Comparison of ENCODE assay signal across 15 cellular contexts in genomic region chr12:54173906-54174471, GRCh38. TPM values are rescaled to one million over a fixed set of nuclear protein-coding genes. Genes with fewer than 3 reads are reported as not detected.
DNase-seq lines count a peak whose midpoint lies in the region; ATAC-seq and TF ChIP-seq lines count a peak whose summit lies in the region.
"Had no signal": no experiment of that assay in that cellular context is flagged by ENCODE, and none has a peak within 500 bp of the region (broad histone marks: within the 10 kb centered on the region; RNA-seq: fewer than 3 reads in every experiment).

No MANE protein-coding gene starts in this region.

- H3K27me3 Mint-ChIP-seq in stimulated activated naive CD8-positive, alpha-beta T cell treated with anti-CD3 and anti-CD28 coated beads, Interleukin-15, amount 100 ng/mL, for 72 hours: no peaks in the 10 kb centered on the region
- H3K27me3 Mint-ChIP-seq: stimulated activated naive CD8-positive, alpha-beta T cell treated with anti-CD3 and anti-CD28 coated beads, Interleukin-15, Interleukin-2, amounts not matched to agents 100 ng/mL and 50 ng/mL, for 24 hours had no signal

- H3K27ac Mint-ChIP-seq in activated naive CD4-positive, alpha-beta T cell treated with anti-CD3 and anti-CD28 coated beads, Interleukin-2, amount 50 U/mL, for 72 hours: no peak overlapping the region
- no peak overlapping the region for H3K27ac Mint-ChIP-seq in stimulated activated naive CD8-positive, alpha-beta T cell treated with anti-CD3 and anti-CD28 coated beads, Interleukin-15, amount 100 ng/mL, for 72 hours
- H3K27ac Mint-ChIP-seq: activated T-helper 2 cell treated with anti-CD3 and anti-CD28 coated beads, Interferon-gamma antibody, Interleukin-2, Interleukin-4, amounts not matched to agents 10 μg/mL and 5 μg/mL and 100 μg/mL, durations not matched to agents 14 hours and 24 hours and 36 hours; stimulated activated naive CD8-positive, alpha-beta T cell treated with anti-CD3 and anti-CD28 coated beads, Interleukin-15, Interleukin-2, amounts not matched to agents 100 ng/mL and 50 ng/mL, for 24 hours; T-cell had no signal

- H3K4me3 Mint-ChIP-seq in stimulated activated naive CD8-positive, alpha-beta T cell treated with anti-CD3 and anti-CD28 coated beads, Interleukin-15, amount 100 ng/mL, for 72 hours: no peak overlapping the region
- H3K4me3 Mint-ChIP-seq: stimulated activated naive CD8-positive, alpha-beta T cell treated with anti-CD3 and anti-CD28 coated beads, Interleukin-15, Interleukin-2, amounts not matched to agents 100 ng/mL and 50 ng/mL, for 24 hours; T-cell had no signal

- no peak overlapping the region for H3K27ac ChIP-seq in hepatocyte
- no peak overlapping the region for H3K27ac ChIP-seq in spleen
- H3K27ac ChIP-seq: brain microvascular endothelial cell, heart left ventricle had no signal

- H3K36me3 Mint-ChIP-seq in activated naive CD4-positive, alpha-beta T cell treated with anti-CD3 and anti-CD28 coated beads, Interleukin-2, amount 50 U/mL, for 72 hours: no peaks in the 10 kb centered on the region

- H3K4me1 ChIP-seq in hepatocyte (ENCODE audit: insufficient read depth): peaks cover 13% of the 10 kb centered on the region
- H3K4me1 ChIP-seq in spleen: peaks cover 0 to 25% (median 11%) of the 10 kb centered on the region in 6 donors

- H3K4me3 ChIP-seq in hepatocyte (no peak overlapping the region), spleen (peak overlapping the region in 1 of 8 donors; percentile 59)

- peaks cover 5% of the 10 kb centered on the region for H3K4me1 Mint-ChIP-seq in stimulated activated naive CD8-positive, alpha-beta T cell treated with anti-CD3 and anti-CD28 coated beads, Interleukin-15, amount 100 ng/mL, for 72 hours

- intact Hi-C loops in spleen (cut with DNase I; ENCODE audit: low total_unique reads): no loop called here

- ATAC-seq in activated naive CD4-positive, alpha-beta T cell treated with anti-CD3 and anti-CD28 coated beads, Interleukin-2, amount 50 U/mL, for 72 hours: peak; percentile 57 to 84
- ATAC-seq in stimulated activated naive CD8-positive, alpha-beta T cell treated with anti-CD3 and anti-CD28 coated beads, Interleukin-15, amount 100 ng/mL, for 72 hours: peak; percentile 18
- ATAC-seq in GM19023 (IDR thresholded peaks at IDR 0.05; ENCODE audit: unreplicated experiment) (no peak), GM21717 (IDR thresholded peaks at IDR 0.05; ENCODE audit: unreplicated experiment) (no peak)

- H3K27me3 ChIP-seq in hepatocyte (peaks cover 35% of the 10 kb centered on the region), spleen (replicated peaks in 1 of 7) (peaks cover 0 to 54% (median 27%) of the 10 kb centered on the region in 7 donors)

- H3K79me2 ChIP-seq in hepatocyte: no peaks in the 10 kb centered on the region

- peak overlapping the region; percentile 98 for H3K4me2 ChIP-seq in hepatocyte

- H2AFZ ChIP-seq in hepatocyte: peak overlapping the region; percentile 64

- DNase-seq in activated naive CD4-positive, alpha-beta T cell treated with anti-CD3 and anti-CD28 coated beads, Interleukin-2, amount 50 U/mL, for 72 hours (ENCODE audit: low spot score in 2 of 2): no peak
- DNase-seq in activated naive CD4-positive, alpha-beta T cell (lab: John Stamatoyannopoulos, UW): no peak
- DNase-seq in NCI-H748 treated with DMSO at 0.1 percent for 48 hours (lab: John Stamatoyannopoulos, UW) (peak; percentile 20), hepatocyte (ENCODE audit: low spot score) (no peak), spleen (no peak)
- DNase-seq in stimulated activated naive CD8-positive, alpha-beta T cell treated with anti-CD3 and anti-CD28 coated beads, Interleukin-15, amount 100 ng/mL, for 72 hours: no peak
- DNase-seq: activated CD4-positive, alpha-beta T cell treated with anti-CD3 and anti-CD28 coated beads for 1 hour; brain microvascular endothelial cell; NK-92 treated with Interleukin-12 subunit alpha and Interleukin-12 subunit beta, amount 100 ng/mL, for 24 hours had no signal

- H3K9me3 ChIP-seq in hepatocyte (ENCODE audit: low read depth) (no peaks in the 10 kb centered on the region), spleen (no peaks in the 10 kb centered on the region)
- H3K9me3 ChIP-seq: heart left ventricle had no signal

- TF ChIP-seq POLR2A in spleen (IDR thresholded peaks at IDR 0.05): no peak

- H3K9me3 Mint-ChIP-seq in activated naive CD4-positive, alpha-beta T cell treated with anti-CD3 and anti-CD28 coated beads, Interleukin-2, amount 50 U/mL, for 72 hours: no peaks in the 10 kb centered on the region
- H3K9me3 Mint-ChIP-seq in stimulated activated naive CD8-positive, alpha-beta T cell treated with anti-CD3 and anti-CD28 coated beads, Interleukin-15, amount 100 ng/mL, for 72 hours: no peaks in the 10 kb centered on the region
- H3K9me3 Mint-ChIP-seq: activated T-helper 2 cell treated with anti-CD3 and anti-CD28 coated beads, Interferon-gamma antibody, Interleukin-2, Interleukin-4, amounts not matched to agents 10 μg/mL and 5 μg/mL and 100 μg/mL, durations not matched to agents 14 hours and 24 hours and 36 hours; stimulated activated naive CD8-positive, alpha-beta T cell treated with anti-CD3 and anti-CD28 coated beads, Interleukin-15, Interleukin-2, amounts not matched to agents 100 ng/mL and 50 ng/mL, for 24 hours; T-cell had no signal

- H4K20me1 ChIP-seq in hepatocyte (ENCODE audit: insufficient read depth, poor library complexity, severe bottlenecking): no peaks in the 10 kb centered on the region

- no peak for TF ChIP-seq CTCF in hepatocyte (IDR thresholded peaks at IDR 0.05; ENCODE audit: poor library complexity)
- TF ChIP-seq CTCF in spleen (IDR thresholded peaks at IDR 0.05 in 8 of 11, conservative IDR thresholded peaks at IDR 0.05 in 3 of 11): no peak

- no peaks in the 10 kb centered on the region for H3K9me2 ChIP-seq in hepatocyte (replicated peaks; ENCODE audit: insufficient read depth)

- H3K36me3 ChIP-seq in hepatocyte (replicated peaks; ENCODE audit: insufficient read depth, low read depth): no peaks in the 10 kb centered on the region
- peaks cover 0 to 13% (median 0%) of the 10 kb centered on the region in 6 donors for H3K36me3 ChIP-seq in spleen
- H3K36me3 ChIP-seq: brain microvascular endothelial cell, heart left ventricle had no signal

- 80% methylated on average over 2 of the region's 2 CpGs for WGBS in hepatocyte (ENCODE audit: low lambda C conversion rate, missing lambda C conversion rate)
- WGBS in spleen, 5 donors: 69 to 79% (median 71%) methylated on average over 2 of the region's 2 CpGs

RNA-seq across cellular contexts. Expression of gene SMUG1, which starts 14.8 kb away (rescaled TPM):
- 10 to 100 TPM; 18.0 to 25.9 TPM for total RNA-seq in activated naive CD4-positive, alpha-beta T cell treated with anti-CD3 and anti-CD28 coated beads, Interleukin-2, amount 50 U/mL, for 72 hours
- total RNA-seq in hepatocyte (54.3 and 59.1 TPM in 2 replicates), spleen (10 to 100 TPM; 20.9 to 36.3 (median 23.1) TPM)
- polyA plus RNA-seq in hepatocyte (70.3 and 77.9 TPM in 2 replicates), spleen (10 to 100 TPM; 24.0 to 42.2 (median 37.4) TPM)

Comparison
In these comparisons a context has a peak if more than half of its experiments do, and no peak if none do; other contexts are left out.
1. ATAC-seq: peak in activated naive CD4-positive, alpha-beta T cell treated with anti-CD3 and anti-CD28 coated beads, Interleukin-2, amount 50 U/mL, for 72 hours (2 of 2) and stimulated activated naive CD8-positive, alpha-beta T cell treated with anti-CD3 and anti-CD28 coated beads, Interleukin-15, amount 100 ng/mL, for 72 hours (single experiment); none in GM19023 (single experiment) and GM21717 (single experiment).